8 cellular contexts compared by ENCODE assay signal in the genomic region with DNA sequence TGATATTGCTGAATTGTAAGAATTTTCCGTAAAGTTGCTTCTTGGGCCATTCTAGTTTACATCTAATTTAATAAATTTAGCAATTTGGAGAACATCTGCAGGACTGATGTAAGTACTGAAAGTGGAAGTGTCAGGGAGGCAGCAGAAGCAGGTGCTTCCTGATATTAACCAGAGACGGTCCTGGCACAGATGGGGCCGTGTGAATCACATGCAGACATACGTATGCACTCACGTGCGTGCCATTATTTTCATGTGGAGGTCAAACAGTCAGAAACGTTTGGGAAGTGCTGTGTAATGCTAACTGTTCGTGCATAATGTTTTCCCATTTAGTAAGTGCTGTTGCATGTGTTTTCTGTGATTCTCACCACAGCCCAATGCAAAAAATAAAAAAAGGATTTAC.
DNase-seq lines count a peak whose midpoint lies in the region; ATAC-seq and TF ChIP-seq lines count a peak whose summit lies in the region.

No MANE protein-coding gene starts in this region.

- H3K27ac Mint-ChIP-seq in natural killer cell treated with Interleukin-12 subunit alpha and Interleukin-12 subunit beta and Interleukin-15 and Interleukin-18, amount 100 ng/mL, for 72 hours, result peak overlapping the region; percentile 13 to 64

- H3K27ac ChIP-seq in body of pancreas (peak overlapping the region in 2 of 4 donors; percentile 80 to 84), tibial artery (no peak overlapping the region)

- no peaks in the 10 kb centered on the region for H3K27me3 Mint-ChIP-seq in natural killer cell treated with Interleukin-12 subunit alpha and Interleukin-12 subunit beta and Interleukin-15 and Interleukin-18, amount 100 ng/mL, for 72 hours

- 52 to 53% methylated on average over 8 of the region's 8 CpGs for WGBS in body of pancreas, 2 donors

- H3K4me3 ChIP-seq in body of pancreas, result no peak overlapping the region
- H3K4me3 ChIP-seq in tibial artery, result no peak overlapping the region

- H3K4me3 Mint-ChIP-seq in natural killer cell treated with Interleukin-12 subunit alpha and Interleukin-12 subunit beta and Interleukin-15 and Interleukin-18, amount 100 ng/mL, for 72 hours, result peak overlapping the region; percentile 57

- H3K36me3 Mint-ChIP-seq in natural killer cell treated with Interleukin-12 subunit alpha and Interleukin-12 subunit beta and Interleukin-15 and Interleukin-18, amount 100 ng/mL, for 72 hours, result no peaks in the 10 kb centered on the region

- TF ChIP-seq CTCF in body of pancreas (IDR thresholded peaks at IDR 0.05) (no peak), tibial artery (IDR thresholded peaks at IDR 0.05) (no peak)

- peak; percentile 88 for DNase-seq in Right ventricle myocardium inferior (ENCODE audit: missing footprints)
- DNase-seq in cardiac septum (ENCODE audit: low spot score), result no peak
- DNase-seq in T-helper 2 cell, result peak; percentile 21 to 89 (median 70)
- DNase-seq in body of pancreas, result peak; percentile 29 to 84 (median 48)
- no peak for DNase-seq in natural killer cell treated with Interleukin-12 subunit alpha and Interleukin-12 subunit beta and Interleukin-15 and Interleukin-18, amount 100 ng/mL, for 72 hours (ENCODE audit: low spot score)
- DNase-seq in tibial artery, result peak; percentile 79 to 81
- no peak for DNase-seq in putamen (ENCODE audit: low spot score)

- H3K36me3 ChIP-seq in body of pancreas (replicated peaks in 1 of 2; ENCODE audit: insufficient read depth in 1 of 2, low read depth in 2 of 2) (no peaks in the 10 kb centered on the region), tibial artery (peaks cover 0 to 20% (median 11%) of the 10 kb centered on the region in 3 donors)

- intact Hi-C loops in Right ventricle myocardium inferior (cut with DNase I), result loop anchor here (5.0 kb wide), 2 partner anchors 64 to 94 kb away; no protein-coding TSS in a partner anchor
- intact Hi-C loops in cardiac septum (cut with DNase I), result loop anchor here (5.0 kb wide), 1 partner anchor 64 kb away; no protein-coding TSS in a partner anchor
- intact Hi-C loops in body of pancreas (cut with DNase I), result no loop called here
- intact Hi-C loops in tibial artery (cut with DNase I; ENCODE audit: low total_unique reads), result no loop called here

- H3K27me3 ChIP-seq in body of pancreas (no peaks in the 10 kb centered on the region), tibial artery (no peaks in the 10 kb centered on the region)

- H3K9me3 ChIP-seq in body of pancreas (no peaks in the 10 kb centered on the region), tibial artery (no peaks in the 10 kb centered on the region)

- TF ChIP-seq POLR2A in body of pancreas (IDR thresholded peaks at IDR 0.05), result no peak

- H3K9me3 Mint-ChIP-seq in natural killer cell treated with Interleukin-12 subunit alpha and Interleukin-12 subunit beta and Interleukin-15 and Interleukin-18, amount 100 ng/mL, for 72 hours, result no peaks in the 10 kb centered on the region

- H3K4me1 Mint-ChIP-seq in natural killer cell treated with Interleukin-12 subunit alpha and Interleukin-12 subunit beta and Interleukin-15 and Interleukin-18, amount 100 ng/mL, for 72 hours (ENCODE audit: low read depth in 2 of 2), result peaks cover 74 to 77% of the 10 kb centered on the region in 2 donors

- ATAC-seq in Right ventricle myocardium inferior (peak; percentile 85), HG03342 (IDR thresholded peaks at IDR 0.05; ENCODE audit: unreplicated experiment) (peak; percentile 91), body of pancreas (no peak)
- ATAC-seq in natural killer cell treated with Interleukin-12 subunit alpha and Interleukin-12 subunit beta and Interleukin-15 and Interleukin-18, amount 100 ng/mL, for 72 hours, result peak; percentile 52 to 66

- peaks cover 72% of the 10 kb centered on the region for H3K4me1 ChIP-seq in body of pancreas
- peaks cover 0 to 12% (median 1%) of the 10 kb centered on the region in 4 donors for H3K4me1 ChIP-seq in tibial artery

Comparison
In these comparisons a context has a peak if more than half of its experiments do, and no peak if none do; other contexts are left out.
1. DNase-seq: peak in Right ventricle myocardium inferior (single experiment), T-helper 2 cell (5 of 5), body of pancreas (4 of 4) and tibial artery (2 of 2); none in cardiac septum (single experiment), natural killer cell treated with Interleukin-12 subunit alpha and Interleukin-12 subunit beta and Interleukin-15 and Interleukin-18, amount 100 ng/mL, for 72 hours (single experiment) and putamen (single experiment).
2. intact Hi-C loops: an anchor here in Right ventricle myocardium inferior (5.0 kb wide) and cardiac septum (5.0 kb wide); none called in body of pancreas and tibial artery.